In genomic region chr4:26131711-26132110, GRCh38 we compare ENCODE assay signal across 10 cellular contexts.
DNase-seq lines count a peak whose midpoint lies in the region; ATAC-seq and TF ChIP-seq lines count a peak whose summit lies in the region.
"Had no signal": no experiment of that assay in that cellular context is flagged by ENCODE, and none has a peak within 500 bp of the region (broad histone marks: within the 10 kb centered on the region; RNA-seq: fewer than 3 reads in every experiment).

No MANE protein-coding gene starts in this region.

- H2AFZ ChIP-seq in H9 (ENCODE audit: low read length) = no peak overlapping the region

- H3K14ac ChIP-seq in H9 (ENCODE audit: insufficient read depth, low read length) = no peak overlapping the region

- H3K27ac ChIP-seq in CD8-positive, alpha-beta memory T cell (ENCODE audit: low read depth, low read length) = no peak overlapping the region
- H3K27ac ChIP-seq in H9 (ENCODE audit: insufficient read length, low read depth, low read length) = no peak overlapping the region
- H3K27ac ChIP-seq: right atrium auricular region, transverse colon had no signal

- no peak overlapping the region for H4K5ac ChIP-seq in H9 (ENCODE audit: insufficient read length, low read depth, low read length)

- no peaks in the 10 kb centered on the region for H3K27me3 ChIP-seq in CD8-positive, alpha-beta memory T cell (ENCODE audit: insufficient read depth, low read length, poor library complexity, severe bottlenecking)
- H3K27me3 ChIP-seq in H9 (ENCODE audit: insufficient read depth, low read length) = no peaks in the 10 kb centered on the region
- H3K27me3 ChIP-seq: right atrium auricular region, transverse colon had no signal

- peak overlapping the region; percentile 34 to 98 (median 95) for H3K27ac Mint-ChIP-seq in CD8-positive, alpha-beta memory T cell
- peak overlapping the region; percentile 92 for H3K27ac Mint-ChIP-seq in activated T-helper 17 cell treated with anti-CD3 and anti-CD28 coated beads, Interleukin-2, amount 50 U/mL, for 72 hours
- no peak overlapping the region for H3K27ac Mint-ChIP-seq in MCF 10A (ENCODE audit: low read depth, unreplicated experiment)
- H3K27ac Mint-ChIP-seq in H9 = no peak overlapping the region

- CTCF ChIA-PET in CD8-positive, alpha-beta memory T cell (lab: Charles Lee) = interaction anchor here (0.5 kb wide), 1 partner anchor 23 kb away, joined by 3 read pairs; no protein-coding TSS in a partner anchor
- CTCF ChIA-PET in MCF 10A (lab: Yijun Ruan, JAX) = interaction anchor here (0.6 to 1.3 kb wide), 3 partner anchors 11 to 110 kb away, joined by 3 to 5 read pairs (median 3); no protein-coding TSS in a partner anchor

- H3K27me3 Mint-ChIP-seq in CD8-positive, alpha-beta memory T cell = peaks cover 0 to 1% of the 10 kb centered on the region in 2 donors
- H3K27me3 Mint-ChIP-seq in activated T-helper 17 cell treated with anti-CD3 and anti-CD28 coated beads, Interleukin-2, amount 50 U/mL, for 72 hours = no peaks in the 10 kb centered on the region
- H3K27me3 Mint-ChIP-seq in MCF 10A (ENCODE audit: insufficient read depth, unreplicated experiment) (no peaks in the 10 kb centered on the region), H9 (ENCODE audit: low read depth) (no peaks in the 10 kb centered on the region; the same call in 1 of the 2 replicates)

- no peak overlapping the region for H2BK120ac ChIP-seq in H9 (ENCODE audit: low read depth, low read length, poor library complexity, severe bottlenecking)

- H3T11ph ChIP-seq in H9 (ENCODE audit: low read length) = no peak overlapping the region

- H3K9me3 ChIP-seq in CD8-positive, alpha-beta memory T cell (ENCODE audit: low read length) = no peaks in the 10 kb centered on the region
- H3K9me3 ChIP-seq in H9 (ENCODE audit: control insufficient read depth, low read depth, low read length) = no peaks in the 10 kb centered on the region
- H3K9me3 ChIP-seq: right atrium auricular region, transverse colon had no signal

- H2AK5ac ChIP-seq in H9 (ENCODE audit: insufficient read length, low read length) = no peak overlapping the region

- H3K4me3 Mint-ChIP-seq in CD8-positive, alpha-beta memory T cell = peak overlapping the region; percentile 38 to 82 (median 67)
- peak overlapping the region; percentile 76 for H3K4me3 Mint-ChIP-seq in activated T-helper 17 cell treated with anti-CD3 and anti-CD28 coated beads, Interleukin-2, amount 50 U/mL, for 72 hours
- H3K4me3 Mint-ChIP-seq in MCF 10A (ENCODE audit: unreplicated experiment) = no peak overlapping the region
- H3K4me3 Mint-ChIP-seq in H9 = no peak overlapping the region

- H4K20me1 ChIP-seq in H9 (ENCODE audit: control insufficient read depth, insufficient read depth, insufficient read length) = no peaks in the 10 kb centered on the region

- H3K18ac ChIP-seq in H9 (ENCODE audit: insufficient read length, low read depth, low read length) = no peak overlapping the region

- no peak overlapping the region for H2BK5ac ChIP-seq in H9 (ENCODE audit: insufficient read length, low read length)

- no peaks in the 10 kb centered on the region for H3K23me2 ChIP-seq in H9 (ENCODE audit: insufficient read length, low read depth, low read length, poor library complexity, severe bottlenecking)

- H3K36me3 Mint-ChIP-seq in CD8-positive, alpha-beta memory T cell = peaks cover 0 to 15% (median 2%) of the 10 kb centered on the region in 3 donors
- H3K36me3 Mint-ChIP-seq in activated T-helper 17 cell treated with anti-CD3 and anti-CD28 coated beads, Interleukin-2, amount 50 U/mL, for 72 hours (ENCODE audit: low read depth) = peaks cover 13% of the 10 kb centered on the region
- H3K36me3 Mint-ChIP-seq in MCF 10A (ENCODE audit: insufficient read depth, unreplicated experiment) (no peaks in the 10 kb centered on the region), H9 (ENCODE audit: insufficient read depth in 1 of 3, low read depth in 3 of 3) (peaks cover 0 to 3% (median 0%) of the 10 kb centered on the region in 3 experiments; a peak in 1 of 7 replicates)

- H3K4me2 ChIP-seq in H9 (ENCODE audit: insufficient read depth, insufficient read length, low read length) = no peak overlapping the region

- H3K4me1 ChIP-seq in CD8-positive, alpha-beta memory T cell (ENCODE audit: insufficient read depth, low read length) = peaks cover 19% of the 10 kb centered on the region
- H3K4me1 ChIP-seq in H9 (ENCODE audit: insufficient read depth, low read length) = no peaks in the 10 kb centered on the region
- H3K4me1 ChIP-seq: right atrium auricular region had no signal

- H2BK12ac ChIP-seq in H9 (ENCODE audit: insufficient read length, low read depth, low read length) = no peak overlapping the region

- peaks cover 39 to 42% (median 42%) of the 10 kb centered on the region in 3 donors for H3K4me1 Mint-ChIP-seq in CD8-positive, alpha-beta memory T cell
- H3K4me1 Mint-ChIP-seq in activated T-helper 17 cell treated with anti-CD3 and anti-CD28 coated beads, Interleukin-2, amount 50 U/mL, for 72 hours = peaks cover 46% of the 10 kb centered on the region
- peaks cover 21% of the 10 kb centered on the region for H3K4me1 Mint-ChIP-seq in MCF 10A (ENCODE audit: insufficient read depth, unreplicated experiment)
- H3K4me1 Mint-ChIP-seq in H9 = peaks cover 0 to 2% of the 10 kb centered on the region in 2 experiments; a peak in 1 of 4 replicates

- no peak overlapping the region for H3K56ac ChIP-seq in H9 (ENCODE audit: insufficient read length, low read depth, low read length)

- intact Hi-C loops in MCF 10A (cut with micrococcal nuclease) = no loop called here

- no peaks in the 10 kb centered on the region for H3K36me3 ChIP-seq in CD8-positive, alpha-beta memory T cell (ENCODE audit: insufficient read depth, low read length)
- H3K36me3 ChIP-seq: right atrium auricular region, transverse colon had no signal

- H3K4me3 ChIP-seq in CD8-positive, alpha-beta memory T cell (ENCODE audit: low read length) = no peak overlapping the region
- H3K4me3 ChIP-seq: right atrium auricular region, transverse colon had no signal

- H3K23ac ChIP-seq in H9 (ENCODE audit: insufficient read length, low read depth, low read length) = no peak overlapping the region

- ATAC-seq in GM19372 (IDR thresholded peaks at IDR 0.05; ENCODE audit: low read depth, unreplicated experiment) (peak; percentile 49), HG03095 (IDR thresholded peaks at IDR 0.05; ENCODE audit: unreplicated experiment) (peak; percentile 36)
- peak; percentile 56 for ATAC-seq in activated T-helper 17 cell treated with anti-CD3 and anti-CD28 coated beads, Interleukin-2, amount 50 U/mL, for 72 hours (replicated peaks)

- no peak overlapping the region for H2BK20ac ChIP-seq in H9 (ENCODE audit: low read depth, low read length, poor library complexity, severe bottlenecking)

- no peaks in the 10 kb centered on the region for H3K79me2 ChIP-seq in H9 (ENCODE audit: insufficient read depth, low read length)

- no peak overlapping the region for H3K9ac ChIP-seq in H9 (ENCODE audit: extremely low read depth, insufficient read length, low read length)

- TF ChIP-seq CTCF in MCF 10A (IDR thresholded peaks at IDR 0.05; ENCODE audit: unreplicated experiment) = no peak
- no peak for TF ChIP-seq CTCF in H9 (conservative IDR thresholded peaks at IDR 0.05)

- no peaks in the 10 kb centered on the region for H3K79me1 ChIP-seq in H9 (ENCODE audit: insufficient read depth, low read depth, low read length, poor library complexity, severe bottlenecking)

- no peak overlapping the region for H3K4ac ChIP-seq in H9 (ENCODE audit: low read depth, low read length)

- H4K8ac ChIP-seq in H9 (replicated peaks; ENCODE audit: insufficient read length, low read depth, low read length) = no peak overlapping the region

- no CpG with 5 or more reads among the region's 6 CpGs for WGBS in H9 (ENCODE audit: extremely low coverage, insufficient read length, low lambda C conversion rate)

- peak in 4 of 5 donors; percentile 30 to 72 (median 64) for DNase-seq in CD8-positive, alpha-beta memory T cell
- no peak for DNase-seq in NCI-H2081 (lab: John Stamatoyannopoulos, UW)
- no peak for DNase-seq in NCI-H2081 treated with DMSO at 0.1 percent for 48 hours (lab: John Stamatoyannopoulos, UW)
- no peak for DNase-seq in MCF 10A (ENCODE audit: unreplicated experiment)
- no peak for DNase-seq in H9
- DNase-seq: transverse colon had no signal

- no peak overlapping the region for H2BK15ac ChIP-seq in H9 (ENCODE audit: low read depth, low read length)

- POLR2A ChIA-PET in CD8-positive, alpha-beta memory T cell (lab: Charles Lee) = no interaction called here
- POLR2A ChIA-PET in MCF 10A (lab: Yijun Ruan, JAX) = no interaction called here

- BruUV-seq in MCF 10A (replicated peaks; lab: Mats Ljungman, UMichigan) = no TSS peak

- H4K91ac ChIP-seq in H9 (ENCODE audit: insufficient read length, low read depth, low read length) = no peak overlapping the region

- peaks cover 0 to 9% (median 5%) of the 10 kb centered on the region in 5 donors for H3K9me3 Mint-ChIP-seq in CD8-positive, alpha-beta memory T cell
- H3K9me3 Mint-ChIP-seq in activated T-helper 17 cell treated with anti-CD3 and anti-CD28 coated beads, Interleukin-2, amount 50 U/mL, for 72 hours = peaks cover 12% of the 10 kb centered on the region
- H3K9me3 Mint-ChIP-seq in MCF 10A (ENCODE audit: unreplicated experiment) (no peaks in the 10 kb centered on the region), H9 (peaks cover 0 to 2% of the 10 kb centered on the region in 2 experiments; a peak in 3 of 5 replicates)

Comparison
In these comparisons a context has a peak if more than half of its experiments do, and no peak if none do; other contexts are left out.
1. DNase-seq: peak in CD8-positive, alpha-beta memory T cell (4 of 5); none in NCI-H2081 (0 of 2), NCI-H2081 treated with DMSO at 0.1 percent for 48 hours (single experiment), MCF 10A (single experiment) and H9 (single experiment).
2. H3K27ac Mint-ChIP-seq: peak in CD8-positive, alpha-beta memory T cell (8 of 8) and activated T-helper 17 cell treated with anti-CD3 and anti-CD28 coated beads, Interleukin-2, amount 50 U/mL, for 72 hours (single experiment); none in MCF 10A (single experiment) and H9 (0 of 3).
3. H3K4me3 Mint-ChIP-seq: peak in CD8-positive, alpha-beta memory T cell (7 of 7) and activated T-helper 17 cell treated with anti-CD3 and anti-CD28 coated beads, Interleukin-2, amount 50 U/mL, for 72 hours (single experiment); none in MCF 10A (single experiment) and H9 (0 of 2).
4. Peak in every context shown above with its lines, with median percentiles within 50 percentile points of each other: ATAC-seq.